In the genomic region with DNA sequence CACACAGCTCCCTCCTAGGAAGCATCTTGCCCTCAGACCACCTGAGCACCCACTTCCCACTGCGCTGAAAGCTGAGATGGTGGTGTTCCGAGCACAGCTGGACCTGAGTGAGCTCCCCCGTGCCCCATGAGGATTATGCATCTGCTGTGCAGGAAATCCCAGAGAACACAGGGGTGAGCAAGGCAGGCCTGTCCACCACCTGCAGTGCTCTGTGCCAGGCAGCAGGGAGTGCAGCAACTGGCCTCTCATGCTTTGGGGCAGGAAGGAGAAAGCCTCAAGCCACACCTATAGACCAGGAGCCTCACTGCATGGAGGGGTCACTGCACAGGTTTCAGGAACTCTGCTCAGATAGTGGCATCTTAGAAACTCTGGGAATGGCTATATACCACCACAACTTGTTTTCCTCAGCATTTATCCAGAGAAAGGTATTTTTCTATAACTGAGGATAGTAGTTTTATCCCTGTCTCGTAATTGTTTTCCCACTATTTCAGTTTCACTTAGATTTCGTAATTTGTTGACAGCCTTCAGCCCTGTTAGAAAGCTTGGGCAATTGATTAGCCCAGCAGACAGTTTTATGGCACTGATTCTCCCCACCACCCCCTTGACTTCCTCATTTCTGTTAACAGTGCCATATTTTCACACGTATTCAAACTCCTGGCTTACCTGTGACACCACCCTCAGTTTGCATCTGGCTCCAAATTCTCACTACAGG, we compare ENCODE assay signal across 1 cellular context.
TF ChIP-seq lines count a peak whose summit lies in the region.

No MANE protein-coding gene starts in this region.

TF ChIP-seq in GM12878, 131 proteins besides CTCF, POLR2A, EP300 and RAD21 (continued from another document):
- TF ChIP-seq, protein P1, sequence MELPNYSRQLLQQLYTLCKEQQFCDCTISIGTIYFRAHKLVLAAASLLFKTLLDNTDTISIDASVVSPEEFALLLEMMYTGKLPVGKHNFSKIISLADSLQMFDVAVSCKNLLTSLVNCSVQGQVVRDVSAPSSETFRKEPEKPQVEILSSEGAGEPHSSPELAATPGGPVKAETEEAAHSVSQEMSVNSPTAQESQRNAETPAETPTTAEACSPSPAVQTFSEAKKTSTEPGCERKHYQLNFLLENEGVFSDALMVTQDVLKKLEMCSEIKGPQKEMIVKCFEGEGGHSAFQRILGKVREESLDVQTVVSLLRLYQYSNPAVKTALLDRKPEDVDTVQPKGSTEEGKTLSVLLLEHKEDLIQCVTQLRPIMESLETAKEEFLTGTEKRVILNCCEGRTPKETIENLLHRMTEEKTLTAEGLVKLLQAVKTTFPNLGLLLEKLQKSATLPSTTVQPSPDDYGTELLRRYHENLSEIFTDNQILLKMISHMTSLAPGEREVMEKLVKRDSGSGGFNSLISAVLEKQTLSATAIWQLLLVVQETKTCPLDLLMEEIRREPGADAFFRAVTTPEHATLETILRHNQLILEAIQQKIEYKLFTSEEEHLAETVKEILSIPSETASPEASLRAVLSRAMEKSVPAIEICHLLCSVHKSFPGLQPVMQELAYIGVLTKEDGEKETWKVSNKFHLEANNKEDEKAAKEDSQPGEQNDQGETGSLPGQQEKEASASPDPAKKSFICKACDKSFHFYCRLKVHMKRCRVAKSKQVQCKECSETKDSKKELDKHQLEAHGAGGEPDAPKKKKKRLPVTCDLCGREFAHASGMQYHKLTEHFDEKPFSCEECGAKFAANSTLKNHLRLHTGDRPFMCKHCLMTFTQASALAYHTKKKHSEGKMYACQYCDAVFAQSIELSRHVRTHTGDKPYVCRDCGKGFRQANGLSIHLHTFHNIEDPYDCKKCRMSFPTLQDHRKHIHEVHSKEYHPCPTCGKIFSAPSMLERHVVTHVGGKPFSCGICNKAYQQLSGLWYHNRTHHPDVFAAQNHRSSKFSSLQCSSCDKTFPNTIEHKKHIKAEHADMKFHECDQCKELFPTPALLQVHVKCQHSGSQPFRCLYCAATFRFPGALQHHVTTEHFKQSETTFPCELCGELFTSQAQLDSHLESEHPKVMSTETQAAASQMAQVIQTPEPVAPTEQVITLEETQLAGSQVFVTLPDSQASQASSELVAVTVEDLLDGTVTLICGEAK (IDR thresholded peaks at IDR 0.05; ENCODE audit: borderline replicate concordance) = no peak
- TF ChIP-seq HDGF (IDR thresholded peaks at IDR 0.05) = no peak
